In genomic region chr2:61770746-61771145, GRCh38 we compare ENCODE assay signal across 19 cellular contexts.
DNase-seq lines count a peak whose midpoint lies in the region; ATAC-seq, FAIRE-seq and TF ChIP-seq lines count a peak whose summit lies in the region.
"Had no signal": no experiment of that assay in that cellular context is flagged by ENCODE, and none has a peak within 500 bp of the region (broad histone marks: within the 10 kb centered on the region; RNA-seq: fewer than 3 reads in every experiment).

No MANE protein-coding gene starts in this region.

- DNase-seq in A549 (ENCODE audit: low read depth in 1 of 2, low spot score in 1 of 2) (peak; percentile 60 to 89), HPDE6-E6E7 (ENCODE audit: extremely low spot score) (peak; percentile 64), brain microvascular endothelial cell (peak; percentile 3), left colon (no peak), middle frontal gyrus (ENCODE audit: extremely low spot score, low spot score) (no peak), RPMI8226 (no peak)
- DNase-seq in activated naive CD4-positive, alpha-beta T cell (lab: John Stamatoyannopoulos, UW) = no peak
- DNase-seq: activated CD4-positive, alpha-beta T cell treated with anti-CD3 and anti-CD28 coated beads for 4 hours; activated naive CD4-positive, alpha-beta T cell treated with anti-CD3 and anti-CD28 coated beads for 36 hours; dermis blood vessel endothelial cell; GF-D8; Karpas-422; left ventricle myocardium inferior; NCI-H1436; posterior cingulate gyrus; stimulated activated naive B cell treated with anti-CD40 and anti-IgM and Interleukin-4, amounts not matched to agents 10 μg/mL and 1 μg/mL and 100 μg/mL, for 72 hours had no signal

- peaks cover 3% of the 10 kb centered on the region for H3K9me3 Mint-ChIP-seq in stimulated activated memory B cell treated with anti-CD40 and anti-IgM and Interleukin-4, amounts not matched to agents 10 μg/mL and 1 μg/mL and 100 μg/mL, for 72 hours

- no peak overlapping the region for H3K27ac Mint-ChIP-seq in stimulated activated memory B cell treated with anti-CD40 and anti-IgM and Interleukin-4, amounts not matched to agents 10 μg/mL and 1 μg/mL and 100 μg/mL, for 72 hours
- H3K27ac Mint-ChIP-seq: activated naive CD4-positive, alpha-beta T cell treated with anti-CD3 and anti-CD28 coated beads for 36 hours; stimulated activated naive B cell treated with anti-CD40 and anti-IgM and Interleukin-4, amounts not matched to agents 10 μg/mL and 1 μg/mL and 100 μg/mL, for 72 hours had no signal

- CTCF ChIA-PET in A549 (lab: Yijun Ruan, JAX) = interaction anchor here (0.5 kb wide), 1 partner anchor 19 kb away, joined by 4 read pairs; no protein-coding TSS in a partner anchor

- H3K36me3 ChIP-seq in brain microvascular endothelial cell (replicated peaks) = no peaks in the 10 kb centered on the region
- H3K36me3 ChIP-seq: left ventricle myocardium inferior, SJSA1 had no signal

- intact Hi-C loops in left colon (cut with DNase I, micrococcal nuclease) = no loop called here

- H3K4me3 ChIP-seq in A549 (no peak overlapping the region), brain microvascular endothelial cell (ENCODE audit: low read depth, low read length) (no peak overlapping the region)
- H3K4me3 ChIP-seq: left ventricle myocardium inferior, SJSA1 had no signal

- peak; percentile 67 for FAIRE-seq in A549 (lab: Jason Lieb, UNC)
- FAIRE-seq: H1 had no signal

- in situ Hi-C loops in brain microvascular endothelial cell (cut with HindIII; ENCODE audit: low pct_ligation_motif_present, low sequenced_read_pairs) = no loop called here

- no peaks in the 10 kb centered on the region for H3K27me3 ChIP-seq in brain microvascular endothelial cell (replicated peaks)

- POLR2A ChIA-PET in A549 (lab: Yijun Ruan, JAX) = no interaction called here

- TF ChIP-seq EP300 in A549 (IDR thresholded peaks at IDR 0.05) = 0 out of 5 replicates have a peak, but pooled peaks of 1 of the 2 experiments have one; percentile 9

- TF ChIP-seq CTCF in A549 (IDR thresholded peaks at IDR 0.05) (no peak), brain microvascular endothelial cell (IDR thresholded peaks at IDR 0.05; ENCODE audit: low read depth, low read length, missing control alignments) (no peak)

- TF ChIP-seq RAD21 in A549 (conservative IDR thresholded peaks at IDR 0.05 in 1 of 2, IDR thresholded peaks at IDR 0.05 in 1 of 2) = no peak

- no peaks in the 10 kb centered on the region for H3K9me3 ChIP-seq in A549
- H3K9me3 ChIP-seq: left ventricle myocardium inferior, SJSA1 had no signal

- peaks cover 2% of the 10 kb centered on the region for H3K4me1 Mint-ChIP-seq in stimulated activated memory B cell treated with anti-CD40 and anti-IgM and Interleukin-4, amounts not matched to agents 10 μg/mL and 1 μg/mL and 100 μg/mL, for 72 hours

- peaks cover 31% of the 10 kb centered on the region for H3K4me1 ChIP-seq in A549
- H3K4me1 ChIP-seq: SJSA1 had no signal

- TF ChIP-seq POLR2A in A549 (IDR thresholded peaks at IDR 0.05; ENCODE audit: low read length) = no peak

- H3K36me3 Mint-ChIP-seq in stimulated activated memory B cell treated with anti-CD40 and anti-IgM and Interleukin-4, amounts not matched to agents 10 μg/mL and 1 μg/mL and 100 μg/mL, for 72 hours = no peaks in the 10 kb centered on the region

- no peaks in the 10 kb centered on the region for H3K27me3 Mint-ChIP-seq in stimulated activated memory B cell treated with anti-CD40 and anti-IgM and Interleukin-4, amounts not matched to agents 10 μg/mL and 1 μg/mL and 100 μg/mL, for 72 hours
- H3K27me3 Mint-ChIP-seq: stimulated activated naive B cell treated with anti-CD40 and anti-IgM and Interleukin-4, amounts not matched to agents 10 μg/mL and 1 μg/mL and 100 μg/mL, for 72 hours had no signal

- no peak overlapping the region for H3K4me3 Mint-ChIP-seq in stimulated activated memory B cell treated with anti-CD40 and anti-IgM and Interleukin-4, amounts not matched to agents 10 μg/mL and 1 μg/mL and 100 μg/mL, for 72 hours
- H3K4me3 Mint-ChIP-seq: activated naive CD4-positive, alpha-beta T cell treated with anti-CD3 and anti-CD28 coated beads for 36 hours; stimulated activated naive B cell treated with anti-CD40 and anti-IgM and Interleukin-4, amounts not matched to agents 10 μg/mL and 1 μg/mL and 100 μg/mL, for 72 hours had no signal

- H3K4me2 ChIP-seq in A549 = peak overlapping the region; percentile 60

- peak overlapping the region; percentile 74 to 87 for H3K27ac ChIP-seq in A549
- no peak overlapping the region for H3K27ac ChIP-seq in brain microvascular endothelial cell
- H3K27ac ChIP-seq: left ventricle myocardium inferior, SJSA1 had no signal

- ATAC-seq in A549 (peak; percentile 92 to 98), left colon (peak; percentile 28)
- no peak for ATAC-seq in stimulated activated memory B cell treated with anti-CD40 and anti-IgM and Interleukin-4, amounts not matched to agents 10 μg/mL and 1 μg/mL and 100 μg/mL, for 72 hours
- ATAC-seq: stimulated activated naive B cell treated with anti-CD40 and anti-IgM and Interleukin-4, amounts not matched to agents 10 μg/mL and 1 μg/mL and 100 μg/mL, for 72 hours had no signal

TF ChIP-seq in A549, 52 proteins besides CTCF, POLR2A, EP300 and RAD21 (continues in another document):
- TF ChIP-seq SMC3 (IDR thresholded peaks at IDR 0.05) (no peak), PHF8 (IDR thresholded peaks at IDR 0.05; ENCODE audit: borderline replicate concordance, low read depth) (no peak), TFCP2L1 (CRISPR knock-in tag; IDR thresholded peaks at IDR 0.05) (no peak), EHF (CRISPR knock-in tag; IDR thresholded peaks at IDR 0.05) (no peak), MAX (IDR thresholded peaks at IDR 0.05) (peak; percentile 37; the same call in 1 of the 2 replicates), CHD4 (IDR thresholded peaks at IDR 0.05; ENCODE audit: borderline replicate concordance) (no peak), MAZ (IDR thresholded peaks at IDR 0.05; ENCODE audit: borderline replicate concordance, low read depth, low read length) (no peak), FOSL2 (IDR thresholded peaks at IDR 0.05) (no peak), FOSL2 (CRISPR knock-in tag; IDR thresholded peaks at IDR 0.05) (peak; percentile 60), KDM1A (IDR thresholded peaks at IDR 0.05; ENCODE audit: low read depth) (no peak), NPAS2 (CRISPR knock-in tag; IDR thresholded peaks at IDR 0.05; ENCODE audit: borderline replicate concordance) (no peak), FOSB (CRISPR knock-in tag; IDR thresholded peaks at IDR 0.05) (no peak), HOXB5 (CRISPR knock-in tag; IDR thresholded peaks at IDR 0.05) (0 out of 2 replicates have a peak, but pooled peaks have one; percentile 3), RARB (CRISPR knock-in tag; IDR thresholded peaks at IDR 0.05) (no peak), TP53 (CRISPR knock-in tag; IDR thresholded peaks at IDR 0.05) (no peak), HES2 (IDR thresholded peaks at IDR 0.05) (no peak), NFE2L2 (conservative IDR thresholded peaks at IDR 0.05; ENCODE audit: low read length) (peak; percentile 95), ZNF302 (CRISPR knock-in tag; IDR thresholded peaks at IDR 0.05) (no peak), HMGXB4 (CRISPR knock-in tag; IDR thresholded peaks at IDR 0.05; ENCODE audit: borderline replicate concordance) (no peak), REST (IDR thresholded peaks at IDR 0.05) (no peak)

Comparison
In these comparisons a context has a peak if more than half of its experiments do, and no peak if none do; other contexts are left out.
1. DNase-seq: peak in A549 (2 of 2), HPDE6-E6E7 (single experiment) and brain microvascular endothelial cell (single experiment); none in left colon (0 of 2), activated naive CD4-positive, alpha-beta T cell (0 of 4), middle frontal gyrus (single experiment) and RPMI8226 (single experiment).